Comparison of ENCODE assay signal across 9 cellular contexts in the genomic region with DNA sequence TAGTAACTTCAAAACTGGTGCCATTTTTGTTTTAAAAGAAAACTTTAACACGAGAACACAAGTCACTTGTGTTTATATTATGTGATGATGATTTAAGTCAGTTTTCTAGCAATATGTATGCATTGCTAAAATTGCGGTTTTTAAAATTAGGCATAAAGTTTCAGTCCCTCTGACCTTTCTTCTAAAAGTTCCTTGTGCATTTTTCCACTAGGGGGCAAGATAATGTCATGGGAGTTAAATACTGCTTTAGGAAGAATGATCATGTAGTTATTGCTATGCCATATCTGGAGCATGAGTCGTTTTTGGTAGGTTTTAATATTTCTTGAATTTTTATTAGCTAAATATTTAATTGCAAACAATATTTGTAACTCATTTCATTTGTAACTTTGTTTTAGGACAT. TPM values are rescaled to one million over a fixed set of nuclear protein-coding genes. Genes with fewer than 3 reads are reported as not detected.
A peak's percentile ranks its signal among the peaks of the same experiment; 100 is the strongest.
DNase-seq lines count a peak whose midpoint lies in the region; ATAC-seq, FAIRE-seq and TF ChIP-seq lines count a peak whose summit lies in the region.
"Had no signal": no experiment of that assay in that cellular context is flagged by ENCODE, and none has a peak within 500 bp of the region (broad histone marks: within the 10 kb centered on the region; RNA-seq: fewer than 3 reads in every experiment).

No MANE protein-coding gene starts in this region.

- 69% methylated on average over 2 of the region's 3 CpGs for WGBS in mesenchymal stem cell

- H3K4me3 ChIP-seq in bronchial epithelial cell (ENCODE audit: low read depth, low read length) (no peak overlapping the region), mesenchymal stem cell (ENCODE audit: insufficient read depth in 1 of 2, low read depth in 1 of 2, low read length in 2 of 2) (no peak overlapping the region)
- H3K4me3 ChIP-seq: BLaER1 had no signal

- no peak overlapping the region for H3K4ac ChIP-seq in mesenchymal stem cell (ENCODE audit: low read depth in 1 of 2, low read length in 2 of 2)

- H2BK120ac ChIP-seq in mesenchymal stem cell (ENCODE audit: low read depth, low read length) = no peak overlapping the region

- H3K27me3 Mint-ChIP-seq in activated T-helper 1 cell treated with anti-CD3 and anti-CD28 coated beads, Interleukin-12 subunit alpha, Interleukin-12 subunit beta, Interleukin-2, Interleukin-4 antibody, amounts not matched to agents 30 ng/mL and 10 ng/mL and 1 ng/mL, durations not matched to agents 14 hours and 24 hours and 36 hours (ENCODE audit: insufficient read depth) = no peaks in the 10 kb centered on the region
- no peaks in the 10 kb centered on the region for H3K27me3 Mint-ChIP-seq in activated CD4-positive, alpha-beta memory T cell treated with anti-CD3 and anti-CD28 coated beads for 36 hours

- peaks cover 33% of the 10 kb centered on the region for H3K36me3 Mint-ChIP-seq in activated T-helper 1 cell treated with anti-CD3 and anti-CD28 coated beads, Interleukin-12 subunit alpha, Interleukin-12 subunit beta, Interleukin-2, Interleukin-4 antibody, amounts not matched to agents 30 ng/mL and 10 ng/mL and 1 ng/mL, durations not matched to agents 14 hours and 24 hours and 36 hours (ENCODE audit: low read depth)
- peaks cover 40% of the 10 kb centered on the region for H3K36me3 Mint-ChIP-seq in activated CD4-positive, alpha-beta memory T cell treated with anti-CD3 and anti-CD28 coated beads for 36 hours

- peak; percentile 33 for TF ChIP-seq CTCF in bronchial epithelial cell (IDR thresholded peaks at IDR 0.05; ENCODE audit: insufficient read depth, low read length, severe bottlenecking)

- H3K36me3 ChIP-seq in bronchial epithelial cell (ENCODE audit: control insufficient read depth, insufficient read depth, low read length) = no peaks in the 10 kb centered on the region
- peaks cover 0 to 34% of the 10 kb centered on the region in 2 experiments for H3K36me3 ChIP-seq in mesenchymal stem cell (ENCODE audit: control insufficient read depth in 1 of 2, insufficient read depth in 2 of 2, low read depth in 1 of 2, low read length in 2 of 2)

- no peak for FAIRE-seq in bronchial epithelial cell (lab: Jason Lieb, UNC)

- intact Hi-C loops in activated T-helper 1 cell treated with anti-CD3 and anti-CD28 coated beads, Interleukin-12 subunit alpha, Interleukin-12 subunit beta, Interleukin-2, Interleukin-4 antibody, amounts not matched to agents 30 ng/mL and 10 ng/mL and 1 ng/mL, durations not matched to agents 14 hours and 24 hours and 36 hours (cut with micrococcal nuclease) = loop anchor here (1.0 kb wide), 2 partner anchors 10 to 416 kb away; no protein-coding TSS in a partner anchor
- intact Hi-C loops in activated CD4-positive, alpha-beta memory T cell treated with anti-CD3 and anti-CD28 coated beads for 36 hours (cut with micrococcal nuclease) = loop anchor here (1.0 kb wide), 1 partner anchor 416 kb away; no protein-coding TSS in a partner anchor

- H3K9me3 Mint-ChIP-seq in activated T-helper 1 cell treated with anti-CD3 and anti-CD28 coated beads, Interleukin-12 subunit alpha, Interleukin-12 subunit beta, Interleukin-2, Interleukin-4 antibody, amounts not matched to agents 30 ng/mL and 10 ng/mL and 1 ng/mL, durations not matched to agents 14 hours and 24 hours and 36 hours = no peaks in the 10 kb centered on the region
- no peaks in the 10 kb centered on the region for H3K9me3 Mint-ChIP-seq in activated CD4-positive, alpha-beta memory T cell treated with anti-CD3 and anti-CD28 coated beads for 36 hours

- no peak overlapping the region for H3K18ac ChIP-seq in mesenchymal stem cell (ENCODE audit: low read depth in 1 of 2, low read length in 2 of 2)

- no peak overlapping the region for H2AFZ ChIP-seq in mesenchymal stem cell (ENCODE audit: low read depth, low read length)

- H3K27ac ChIP-seq in mesenchymal stem cell (ENCODE audit: low read length, poor library complexity, severe bottlenecking) = no peak overlapping the region
- H3K27ac ChIP-seq: BLaER1 had no signal

- H3K4me1 Mint-ChIP-seq in activated T-helper 1 cell treated with anti-CD3 and anti-CD28 coated beads, Interleukin-12 subunit alpha, Interleukin-12 subunit beta, Interleukin-2, Interleukin-4 antibody, amounts not matched to agents 30 ng/mL and 10 ng/mL and 1 ng/mL, durations not matched to agents 14 hours and 24 hours and 36 hours (ENCODE audit: low read depth) = peaks cover 25% of the 10 kb centered on the region
- peaks cover 3% of the 10 kb centered on the region for H3K4me1 Mint-ChIP-seq in activated CD4-positive, alpha-beta memory T cell treated with anti-CD3 and anti-CD28 coated beads for 36 hours (ENCODE audit: low read depth)

- no peak overlapping the region for H3K23ac ChIP-seq in mesenchymal stem cell (ENCODE audit: low read length in 2 of 2)

- no peak overlapping the region for H3K4me2 ChIP-seq in mesenchymal stem cell (ENCODE audit: low read length, poor library complexity, severe bottlenecking)
- H3K4me2 ChIP-seq: BLaER1 had no signal

- no peak overlapping the region for H2BK12ac ChIP-seq in mesenchymal stem cell (ENCODE audit: low read length in 2 of 2)

- H3K9me3 ChIP-seq in mesenchymal stem cell (ENCODE audit: control insufficient read depth, low read length) = no peaks in the 10 kb centered on the region
- H3K9me3 ChIP-seq: BLaER1 had no signal

- H3K14ac ChIP-seq in mesenchymal stem cell (ENCODE audit: low read length in 2 of 2) = no peak overlapping the region

- H3K4me1 ChIP-seq in mesenchymal stem cell (ENCODE audit: control insufficient read depth, insufficient read depth, low read depth, low read length) = no peaks in the 10 kb centered on the region

- peaks cover 1% of the 10 kb centered on the region for H3K79me1 ChIP-seq in mesenchymal stem cell (replicated peaks; ENCODE audit: low read length, poor library complexity, severe bottlenecking)

- ATAC-seq in HG03432 (IDR thresholded peaks at IDR 0.05; ENCODE audit: unreplicated experiment) = no peak

- no peaks in the 10 kb centered on the region for H3K27me3 ChIP-seq in bronchial epithelial cell (ENCODE audit: control insufficient read depth, insufficient read depth, low read length)
- H3K27me3 ChIP-seq in mesenchymal stem cell (ENCODE audit: control insufficient read depth in 1 of 2, insufficient read depth in 1 of 2, low read length in 2 of 2) = no peaks in the 10 kb centered on the region
- H3K27me3 ChIP-seq: BLaER1 had no signal

- H2BK5ac ChIP-seq in mesenchymal stem cell (ENCODE audit: low read depth, low read length, poor library complexity, severe bottlenecking) = no peak overlapping the region

- no peak overlapping the region for H4K8ac ChIP-seq in mesenchymal stem cell (ENCODE audit: low read length)

- DNase-seq in DMS79 treated with DMSO at 0.1 percent for 48 hours (lab: John Stamatoyannopoulos, UW) (peak; percentile 16), DMS79 (lab: John Stamatoyannopoulos, UW) (no peak), NCI-H1048 (lab: John Stamatoyannopoulos, UW) (peak; percentile 2), bronchial epithelial cell (ENCODE audit: low read depth) (peak; percentile 53), mesenchymal stem cell (peak; percentile 60)
- no peak for DNase-seq in activated T-helper 1 cell treated with anti-CD3 and anti-CD28 coated beads, Interleukin-12 subunit alpha, Interleukin-12 subunit beta, Interleukin-2, Interleukin-4 antibody, amounts not matched to agents 30 ng/mL and 10 ng/mL and 1 ng/mL, durations not matched to agents 14 hours and 24 hours and 36 hours (ENCODE audit: low spot score)
- no peak for DNase-seq in activated CD4-positive, alpha-beta memory T cell treated with anti-CD3 and anti-CD28 coated beads for 36 hours

- H3K27ac Mint-ChIP-seq in activated T-helper 1 cell treated with anti-CD3 and anti-CD28 coated beads, Interleukin-12 subunit alpha, Interleukin-12 subunit beta, Interleukin-2, Interleukin-4 antibody, amounts not matched to agents 30 ng/mL and 10 ng/mL and 1 ng/mL, durations not matched to agents 14 hours and 24 hours and 36 hours = no peak overlapping the region
- H3K27ac Mint-ChIP-seq in activated CD4-positive, alpha-beta memory T cell treated with anti-CD3 and anti-CD28 coated beads for 36 hours = no peak overlapping the region

- no peak overlapping the region for H4K91ac ChIP-seq in mesenchymal stem cell (ENCODE audit: low read length)

- CTCF ChIA-PET in activated CD4-positive, alpha-beta memory T cell treated with anti-CD3 and anti-CD28 coated beads for 36 hours (lab: Charles Lee) = interaction anchor here (0.6 to 5.5 kb wide), 16 partner anchors 10 to 478 kb away, joined by 3 to 87 read pairs (median 4); partner anchors contain the start of gene CDC7

- H2BK15ac ChIP-seq in mesenchymal stem cell (ENCODE audit: low read depth, poor library complexity, severe bottlenecking) = no peak overlapping the region

- POLR2A ChIA-PET in activated CD4-positive, alpha-beta memory T cell treated with anti-CD3 and anti-CD28 coated beads for 36 hours (lab: Charles Lee) = no interaction called here

- no peak overlapping the region for H2AK5ac ChIP-seq in mesenchymal stem cell (ENCODE audit: low read length, severe bottlenecking)

- H3K9ac ChIP-seq in mesenchymal stem cell (ENCODE audit: low read length) = peak overlapping the region; percentile 88
- H3K9ac ChIP-seq: BLaER1 had no signal

- no peak overlapping the region for H3K4me3 Mint-ChIP-seq in activated T-helper 1 cell treated with anti-CD3 and anti-CD28 coated beads, Interleukin-12 subunit alpha, Interleukin-12 subunit beta, Interleukin-2, Interleukin-4 antibody, amounts not matched to agents 30 ng/mL and 10 ng/mL and 1 ng/mL, durations not matched to agents 14 hours and 24 hours and 36 hours
- H3K4me3 Mint-ChIP-seq in activated CD4-positive, alpha-beta memory T cell treated with anti-CD3 and anti-CD28 coated beads for 36 hours = no peak overlapping the region

RNA-seq across cellular contexts. Expression of gene CDC7, which starts 10.7 kb away (rescaled TPM):
- total RNA-seq in bronchial epithelial cell = 0.64 and 2.1 TPM in 2 replicates
- 2.1 TPM for polyA plus RNA-seq in mesenchymal stem cell (2013, experiment 1 of 2)
- 1.9 TPM for polyA plus RNA-seq in mesenchymal stem cell (2013, experiment 2 of 2)
- 19.9 and 23.1 TPM in 2 replicates for total RNA-seq in activated T-helper 1 cell treated with anti-CD3 and anti-CD28 coated beads, Interleukin-12 subunit alpha, Interleukin-12 subunit beta, Interleukin-2, Interleukin-4 antibody, amounts not matched to agents 30 ng/mL and 10 ng/mL and 1 ng/mL, durations not matched to agents 14 hours and 24 hours and 36 hours
- total RNA-seq in activated CD4-positive, alpha-beta memory T cell treated with anti-CD3 and anti-CD28 coated beads for 36 hours = 10 to 100 TPM; 20.2 to 20.4 TPM

Comparison
In these comparisons a context has a peak if more than half of its experiments do, and no peak if none do; other contexts are left out.
1. DNase-seq: peak in DMS79 treated with DMSO at 0.1 percent for 48 hours (single experiment), NCI-H1048 (single experiment), bronchial epithelial cell (single experiment) and mesenchymal stem cell (single experiment); none in DMS79 (single experiment), activated T-helper 1 cell treated with anti-CD3 and anti-CD28 coated beads, Interleukin-12 subunit alpha, Interleukin-12 subunit beta, Interleukin-2, Interleukin-4 antibody, amounts not matched to agents 30 ng/mL and 10 ng/mL and 1 ng/mL, durations not matched to agents 14 hours and 24 hours and 36 hours (single experiment) and activated CD4-positive, alpha-beta memory T cell treated with anti-CD3 and anti-CD28 coated beads for 36 hours (single experiment).